In genomic region chr4:60846678-60847077, GRCh38 we compare ENCODE assay signal across 1 cellular context.
TF ChIP-seq lines count a peak whose summit lies in the region.

No MANE protein-coding gene starts in this region.

TF ChIP-seq in HepG2, 621 proteins besides CTCF, POLR2A, EP300 and RAD21 (continued from another document):
- TF ChIP-seq PAXIP1 (CRISPR knock-in tag; conservative IDR thresholded peaks at IDR 0.05) (no peak), SP1 (IDR thresholded peaks at IDR 0.05) (no peak), SP1 (CRISPR knock-in tag; IDR thresholded peaks at IDR 0.05) (no peak), CBX1 (IDR thresholded peaks at IDR 0.05; ENCODE audit: low read depth) (no peak), TP53 (CRISPR knock-in tag; conservative IDR thresholded peaks at IDR 0.05) (no peak), ZNF563 (CRISPR knock-in tag; IDR thresholded peaks at IDR 0.05) (no peak)
